2 cellular contexts compared by ENCODE assay signal in the genomic region with DNA sequence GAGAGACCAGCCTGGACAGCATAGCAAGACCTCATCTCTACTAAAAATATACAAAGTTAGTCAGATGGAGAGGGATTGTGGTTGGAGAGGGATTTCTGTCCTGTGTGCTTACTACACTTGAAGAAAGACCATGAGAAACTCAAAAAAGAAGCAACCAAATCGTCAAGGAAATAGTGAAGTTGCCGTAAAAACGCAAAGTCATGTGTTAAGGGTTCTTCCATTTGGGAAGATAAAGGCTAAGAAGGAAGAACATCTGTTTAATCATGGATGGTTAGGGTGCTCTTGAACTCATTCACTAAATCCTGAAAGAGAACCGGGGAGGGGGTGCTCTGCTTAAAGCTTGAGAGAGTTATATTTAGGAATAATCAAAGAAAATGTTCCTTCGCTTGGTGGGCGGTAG.
TF ChIP-seq lines count a peak whose summit lies in the region.

No MANE protein-coding gene starts in this region.

TF ChIP-seq in HepG2, 621 proteins besides CTCF, POLR2A, EP300 and RAD21:
- 0 out of 2 replicates have a peak, but pooled peaks have one; percentile 30 for TF ChIP-seq NFE2L2 (IDR thresholded peaks at IDR 0.05; ENCODE audit: low read length)
- TF ChIP-seq ZNF564 (CRISPR knock-in tag; IDR thresholded peaks at IDR 0.05) = no peak

TF ChIP-seq in K562, 482 proteins besides CTCF, POLR2A, EP300 and RAD21:
- TF ChIP-seq POLR3G (IDR thresholded peaks at IDR 0.05; ENCODE audit: extremely low read depth, insufficient read length, insufficient replicate concordance) (no peak), NFE2L1 (tag; IDR thresholded peaks at IDR 0.05; ENCODE audit: borderline replicate concordance, low read depth) (peak; percentile 49), NFE2 (IDR thresholded peaks at IDR 0.05; ENCODE audit: low read depth) (peak; percentile 66), MAFF (IDR thresholded peaks at IDR 0.05; ENCODE audit: low read length) (peak; percentile 62; the same call in 1 of the 2 replicates), ZNF316 (IDR thresholded peaks at IDR 0.05) (peak; percentile 88), UBTF (IDR thresholded peaks at IDR 0.05; ENCODE audit: borderline replicate concordance in 1 of 2, low read depth in 2 of 2, low read length in 2 of 2) (no peak), CBX2 (IDR thresholded peaks at IDR 0.05; ENCODE audit: insufficient read depth, low read length, poor library complexity, severe bottlenecking) (no peak), ZNF121 (CRISPR knock-in tag; conservative IDR thresholded peaks at IDR 0.05) (peak; percentile 70), ZNF584 (CRISPR knock-in tag; IDR thresholded peaks at IDR 0.05; ENCODE audit: low read depth) (no peak), ZNF592 (IDR thresholded peaks at IDR 0.05) (no peak), MAFK (IDR thresholded peaks at IDR 0.05; ENCODE audit: low read length) (0 out of 2 replicates have a peak, but pooled peaks have one; percentile 46), SAFB2 (IDR thresholded peaks at IDR 0.05; ENCODE audit: borderline replicate concordance, low read depth, low read length, severe bottlenecking) (no peak), NBN (IDR thresholded peaks at IDR 0.05; ENCODE audit: low read depth) (no peak), MAFG (tag; conservative IDR thresholded peaks at IDR 0.05) (peak; percentile 88), ZNF586 (CRISPR knock-in tag; conservative IDR thresholded peaks at IDR 0.05) (no peak), MLLT1 (IDR thresholded peaks at IDR 0.05) (no peak), PML (IDR thresholded peaks at IDR 0.05; ENCODE audit: low read length) (no peak), C11orf30 (IDR thresholded peaks at IDR 0.05; ENCODE audit: low read depth) (peak; percentile 80), KHSRP (IDR thresholded peaks at IDR 0.05) (no peak), ZNF24 (IDR thresholded peaks at IDR 0.05) (peak; percentile 54)
- TF ChIP-seq, protein P1, sequence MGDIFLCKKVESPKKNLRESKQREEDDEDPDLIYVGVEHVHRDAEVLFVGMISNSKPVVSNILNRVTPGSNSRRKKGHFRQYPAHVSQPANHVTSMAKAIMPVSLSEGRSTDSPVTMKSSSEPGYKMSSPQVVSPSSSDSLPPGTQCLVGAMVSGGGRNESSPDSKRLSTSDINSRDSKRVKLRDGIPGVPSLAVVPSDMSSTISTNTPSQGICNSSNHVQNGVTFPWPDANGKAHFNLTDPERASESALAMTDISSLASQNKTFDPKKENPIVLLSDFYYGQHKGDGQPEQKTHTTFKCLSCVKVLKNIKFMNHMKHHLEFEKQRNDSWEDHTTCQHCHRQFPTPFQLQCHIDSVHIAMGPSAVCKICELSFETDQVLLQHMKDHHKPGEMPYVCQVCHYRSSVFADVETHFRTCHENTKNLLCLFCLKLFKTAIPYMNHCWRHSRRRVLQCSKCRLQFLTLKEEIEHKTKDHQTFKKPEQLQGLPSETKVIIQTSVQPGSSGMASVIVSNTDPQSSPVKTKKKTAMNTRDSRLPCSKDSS (IDR thresholded peaks at IDR 0.05; ENCODE audit: low read depth, partially characterized antibody) = no peak
- TF ChIP-seq, protein P2, sequence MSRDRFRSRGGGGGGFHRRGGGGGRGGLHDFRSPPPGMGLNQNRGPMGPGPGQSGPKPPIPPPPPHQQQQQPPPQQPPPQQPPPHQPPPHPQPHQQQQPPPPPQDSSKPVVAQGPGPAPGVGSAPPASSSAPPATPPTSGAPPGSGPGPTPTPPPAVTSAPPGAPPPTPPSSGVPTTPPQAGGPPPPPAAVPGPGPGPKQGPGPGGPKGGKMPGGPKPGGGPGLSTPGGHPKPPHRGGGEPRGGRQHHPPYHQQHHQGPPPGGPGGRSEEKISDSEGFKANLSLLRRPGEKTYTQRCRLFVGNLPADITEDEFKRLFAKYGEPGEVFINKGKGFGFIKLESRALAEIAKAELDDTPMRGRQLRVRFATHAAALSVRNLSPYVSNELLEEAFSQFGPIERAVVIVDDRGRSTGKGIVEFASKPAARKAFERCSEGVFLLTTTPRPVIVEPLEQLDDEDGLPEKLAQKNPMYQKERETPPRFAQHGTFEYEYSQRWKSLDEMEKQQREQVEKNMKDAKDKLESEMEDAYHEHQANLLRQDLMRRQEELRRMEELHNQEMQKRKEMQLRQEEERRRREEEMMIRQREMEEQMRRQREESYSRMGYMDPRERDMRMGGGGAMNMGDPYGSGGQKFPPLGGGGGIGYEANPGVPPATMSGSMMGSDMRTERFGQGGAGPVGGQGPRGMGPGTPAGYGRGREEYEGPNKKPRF (IDR thresholded peaks at IDR 0.05; ENCODE audit: low read depth, low read length) = no peak
